Comparison of ENCODE assay signal across 2 cellular contexts in genomic region chr16:81697321-81697885, GRCh38.
TF ChIP-seq lines count a peak whose summit lies in the region.

No MANE protein-coding gene starts in this region.

TF ChIP-seq in SK-N-SH treated with all-trans-retinoic acid at 6 μM for 48 hours, 23 proteins besides CTCF, POLR2A, EP300 and RAD21 (continued from another document):
- TF ChIP-seq TSHZ2 (CRISPR knock-in tag; IDR thresholded peaks at IDR 0.05): no peak
- no peak for TF ChIP-seq RARB (CRISPR knock-in tag; IDR thresholded peaks at IDR 0.05)
- TF ChIP-seq OSR1 (CRISPR knock-in tag; IDR thresholded peaks at IDR 0.05): no peak
- TF ChIP-seq CSDC2 (CRISPR knock-in tag; IDR thresholded peaks at IDR 0.05): no peak
- TF ChIP-seq BACH2 (CRISPR knock-in tag; IDR thresholded peaks at IDR 0.05; ENCODE audit: borderline replicate concordance): no peak
- no peak for TF ChIP-seq ZNF565 (CRISPR knock-in tag; conservative IDR thresholded peaks at IDR 0.05; ENCODE audit: low read depth)
- no peak for TF ChIP-seq ZNF70 (CRISPR knock-in tag; IDR thresholded peaks at IDR 0.05)
- TF ChIP-seq CSRNP3 (CRISPR knock-in tag; IDR thresholded peaks at IDR 0.05): no peak
- TF ChIP-seq TCF4 (CRISPR knock-in tag; IDR thresholded peaks at IDR 0.05; ENCODE audit: borderline replicate concordance): no peak
- TF ChIP-seq ZNF8 (CRISPR knock-in tag; IDR thresholded peaks at IDR 0.05): no peak
- no peak for TF ChIP-seq ZC3H10 (CRISPR knock-in tag; IDR thresholded peaks at IDR 0.05)
TF ChIP-seq in SK-N-SH treated with all-trans-retinoic acid at 6 μM for 48 hours: peak in this region for 0.

TF ChIP-seq in K562, 482 proteins besides CTCF, POLR2A, EP300 and RAD21 (continued from another document and continues in another):
- TF ChIP-seq ZNF609 (CRISPR knock-in tag; IDR thresholded peaks at IDR 0.05; ENCODE audit: borderline replicate concordance) (no peak), JUNB (CRISPR knock-in tag; conservative IDR thresholded peaks at IDR 0.05) (0 out of 2 replicates have a peak, but pooled peaks have one; percentile 9), CTBP1 (IDR thresholded peaks at IDR 0.05; ENCODE audit: borderline replicate concordance) (peak; percentile 41; the same call in 1 of the 2 replicates), ARNT (IDR thresholded peaks at IDR 0.05) (no peak), DEAF1 (CRISPR knock-in tag; IDR thresholded peaks at IDR 0.05) (peak; percentile 66; the same call in 1 of the 2 replicates), NCOA2 (IDR thresholded peaks at IDR 0.05; ENCODE audit: partially characterized antibody in 2 of 2) (no peak), CTCFL (IDR thresholded peaks at IDR 0.05; ENCODE audit: borderline replicate concordance, insufficient read depth, low read depth, low read length, poor library complexity, severe bottlenecking) (peak; percentile 19), THRB (CRISPR knock-in tag; conservative IDR thresholded peaks at IDR 0.05) (no peak), ZNF740 (CRISPR knock-in tag; IDR thresholded peaks at IDR 0.05) (peak; percentile 10; the same call in 1 of the 2 replicates), ZNF740 (tag; IDR thresholded peaks at IDR 0.05) (no peak), MAFF (IDR thresholded peaks at IDR 0.05; ENCODE audit: low read length) (no peak), ATF7 (IDR thresholded peaks at IDR 0.05) (no peak), TSC22D4 (tag; IDR thresholded peaks at IDR 0.05) (no peak), MAZ (CRISPR knock-in tag; conservative IDR thresholded peaks at IDR 0.05 in 1 of 2, IDR thresholded peaks at IDR 0.05 in 1 of 2) (0 out of 4 replicates have a peak, but pooled peaks of 1 of the 2 experiments have one; percentile 29), MITF (IDR thresholded peaks at IDR 0.05) (no peak), XRCC5 (IDR thresholded peaks at IDR 0.05; ENCODE audit: low read depth, low read length) (peak; percentile 70; the same call in 1 of the 2 replicates), POLR2G (IDR thresholded peaks at IDR 0.05; ENCODE audit: low read depth, low read length) (peak; percentile 40), ZMIZ1 (IDR thresholded peaks at IDR 0.05; ENCODE audit: low read depth in 2 of 2, low read length in 2 of 2) (0 out of 4 replicates have a peak, but pooled peaks of 1 of the 2 experiments have one; percentile 25), TEAD2 (tag; IDR thresholded peaks at IDR 0.05) (no peak), MBD1 (CRISPR knock-in tag; IDR thresholded peaks at IDR 0.05) (no peak), TFAP4 (CRISPR knock-in tag; IDR thresholded peaks at IDR 0.05; ENCODE audit: borderline replicate concordance) (peak; percentile 41; the same call in 1 of the 2 replicates), CC2D1A (IDR thresholded peaks at IDR 0.05) (0 out of 2 replicates have a peak, but pooled peaks have one; percentile 36), DLX4 (CRISPR knock-in tag; IDR thresholded peaks at IDR 0.05) (no peak), FOXK2 (conservative IDR thresholded peaks at IDR 0.05 in 1 of 2, IDR thresholded peaks at IDR 0.05 in 1 of 2; ENCODE audit: low read depth in 2 of 2) (no peak), EWSR1 (IDR thresholded peaks at IDR 0.05; ENCODE audit: borderline replicate concordance, low read depth, partially characterized antibody) (no peak), BHLHE40 (IDR thresholded peaks at IDR 0.05; ENCODE audit: low read length) (no peak), ZBTB43 (CRISPR knock-in tag; IDR thresholded peaks at IDR 0.05) (no peak), RB1 (IDR thresholded peaks at IDR 0.05; ENCODE audit: low read depth) (peak; percentile 62; the same call in 1 of the 2 replicates), ZNF263 (CRISPR knock-in tag; IDR thresholded peaks at IDR 0.05; ENCODE audit: borderline replicate concordance) (peak; percentile 81)
